Comparison of ENCODE assay signal across 17 cellular contexts in genomic region chr6:30144821-30145220, GRCh38. TPM values are rescaled to one million over a fixed set of nuclear protein-coding genes. Genes with fewer than 3 reads are reported as not detected.
DNase-seq lines count a peak whose midpoint lies in the region; ATAC-seq, FAIRE-seq and TF ChIP-seq lines count a peak whose summit lies in the region.
"Had no signal": no experiment of that assay in that cellular context is flagged by ENCODE, and none has a peak within 500 bp of the region (broad histone marks: within the 10 kb centered on the region; RNA-seq: fewer than 3 reads in every experiment).

No MANE protein-coding gene starts in this region.

- TF ChIP-seq RAD21 in K562 (CRISPR knock-in tag; conservative IDR thresholded peaks at IDR 0.05 in 1 of 2, IDR thresholded peaks at IDR 0.05 in 1 of 2), result no peak

- FAIRE-seq in K562 (lab: Jason Lieb, UNC), result no peak
- FAIRE-seq: A204.1, GM12892, GM18507 had no signal

- TF ChIP-seq CTCF in K562 (IDR thresholded peaks at IDR 0.05 in 2 of 3, conservative IDR thresholded peaks at IDR 0.05 in 1 of 3; ENCODE audit: insufficient read depth in 2 of 3, low read depth in 1 of 3, low read length in 3 of 3), result no peak
- TF ChIP-seq CTCF in mucosa of descending colon (IDR thresholded peaks at IDR 0.05), result no peak
- TF ChIP-seq CTCF in HFFc6 (IDR thresholded peaks at IDR 0.05), result no peak

- H3K9me3 ChIP-seq in K562 (replicated peaks; ENCODE audit: control insufficient read depth, insufficient read depth, low read depth, low read length) (no peaks in the 10 kb centered on the region), mucosa of descending colon (no peaks in the 10 kb centered on the region)
- H3K9me3 ChIP-seq: BLaER1 had no signal

- 2% methylated on average over 6 of the region's 6 CpGs for WGBS in K562 (ENCODE audit: insufficient coverage, low coverage, missing lambda C conversion rate)

- H3K4me3 ChIP-seq in K562, result no peak overlapping the region
- H3K4me3 ChIP-seq in mucosa of descending colon, result no peak overlapping the region
- H3K4me3 ChIP-seq: BLaER1 had no signal

- BruUV-seq in K562 (replicated peaks; lab: Mats Ljungman, UMichigan), result no TSS peak

- TF ChIP-seq POLR2A in K562 (conservative IDR thresholded peaks at IDR 0.05), result no peak

- H4K20me1 ChIP-seq in K562 (replicated peaks; ENCODE audit: control insufficient read depth, insufficient read depth, low read length), result no peaks in the 10 kb centered on the region
- H4K20me1 ChIP-seq: BLaER1 had no signal

- H3K9me1 ChIP-seq in K562 (ENCODE audit: control insufficient read depth, insufficient read depth, low read length), result no peaks in the 10 kb centered on the region

- no peak overlapping the region for H3K27ac Mint-ChIP-seq in HFFc6
- H3K27ac Mint-ChIP-seq: CD14-positive monocyte; CD4-positive, alpha-beta memory T cell had no signal

- peaks cover 5 to 30% of the 10 kb centered on the region in 2 experiments for H3K27me3 ChIP-seq in K562 (ENCODE audit: control insufficient read depth in 2 of 2, insufficient read depth in 2 of 2, low read length in 2 of 2)
- H3K27me3 ChIP-seq: BLaER1 had no signal

- peaks cover 38% of the 10 kb centered on the region for H3K27me3 Mint-ChIP-seq in HFFc6 (ENCODE audit: insufficient read depth)

- no peaks in the 10 kb centered on the region for H3K79me2 ChIP-seq in K562 (ENCODE audit: control insufficient read depth, insufficient read depth, low read length)

- DNase-seq in K562 (ENCODE audit: extremely low read depth in 1 of 4, low spot score in 3 of 4) (no peak), mucosa of descending colon (no peak), ACHN (no peak), HFFc6 (no peak)
- DNase-seq: CD4-positive, alpha-beta memory T cell; DMS153; DMS79; GDM1; GOT3; H9 had no signal

- H3K36me3 ChIP-seq in K562 (ENCODE audit: control insufficient read depth, insufficient read depth, low read length), result no peaks in the 10 kb centered on the region
- no peaks in the 10 kb centered on the region for H3K36me3 ChIP-seq in mucosa of descending colon (ENCODE audit: low read depth)
- H3K36me3 ChIP-seq: BLaER1 had no signal

- no peaks in the 10 kb centered on the region for H3K36me3 Mint-ChIP-seq in HFFc6 (ENCODE audit: low read depth)
- H3K36me3 Mint-ChIP-seq: CD14-positive monocyte; CD4-positive, alpha-beta memory T cell had no signal

- no peaks in the 10 kb centered on the region for H3K4me1 Mint-ChIP-seq in HFFc6 (ENCODE audit: low read depth)
- H3K4me1 Mint-ChIP-seq: CD4-positive, alpha-beta memory T cell had no signal

- H3K4me3 Mint-ChIP-seq in HFFc6, result no peak overlapping the region
- H3K4me3 Mint-ChIP-seq: CD4-positive, alpha-beta memory T cell; H9 had no signal

- ATAC-seq in K562, result no peak
- ATAC-seq in mucosa of descending colon, result peak; percentile 66

- intact Hi-C loops in K562 (cut with micrococcal nuclease), result no loop called here
- intact Hi-C loops in mucosa of descending colon (cut with DNase I, micrococcal nuclease), result no loop called here

- H3K4me2 ChIP-seq in K562 (ENCODE audit: insufficient read depth, low read length), result no peak overlapping the region
- H3K4me2 ChIP-seq: BLaER1 had no signal

- peak overlapping the region; percentile 21; the same call in 1 of the 2 replicates for H2AFZ ChIP-seq in K562 (ENCODE audit: low read depth, low read length)

- CTCF ChIA-PET in K562 (lab: Yijun Ruan, JAX; ENCODE audit: low intra/inter-chr PET ratio), result no interaction called here

- no peak for TF ChIP-seq EP300 in K562 (IDR thresholded peaks at IDR 0.05; ENCODE audit: low read length)

- no peak overlapping the region for H3K27ac ChIP-seq in K562 (ENCODE audit: extremely low read depth, low read depth, low read length)
- H3K27ac ChIP-seq: BLaER1 had no signal

- no peaks in the 10 kb centered on the region for H3K4me1 ChIP-seq in K562 (replicated peaks in 1 of 2; ENCODE audit: control insufficient read depth in 2 of 2, insufficient read depth in 2 of 2, low read length in 2 of 2)
- H3K4me1 ChIP-seq in mucosa of descending colon (ENCODE audit: low read depth), result peaks cover 14% of the 10 kb centered on the region

- no peaks in the 10 kb centered on the region for H3K9me3 Mint-ChIP-seq in HFFc6
- H3K9me3 Mint-ChIP-seq: H9 had no signal

- in situ Hi-C loops in K562 (cut with MboI), result no loop called here
- in situ Hi-C loops in ACHN (cut with HindIII; ENCODE audit: low pct_ligation_motif_present, low pct_unique_long_range_greater_than_20kb, low sequenced_read_pairs), result no loop called here

- no peak overlapping the region for H3K9ac ChIP-seq in K562 (ENCODE audit: insufficient read depth in 1 of 2, low read depth in 2 of 2, low read length in 2 of 2)
- H3K9ac ChIP-seq: BLaER1 had no signal

- POLR2A ChIA-PET in K562 (lab: Yijun Ruan, JAX), result interaction anchor here (0.5 kb wide), 1 partner anchor 472 kb away, joined by 3 read pairs; no protein-coding TSS in a partner anchor

RNA-seq across cellular contexts. Expression of gene TRIM40, which starts 8.9 kb away (rescaled TPM):
- not detected in 2 replicates for total RNA-seq in K562 (2011; cell fraction: chromatin; rRNA removed; ENCODE audit: low replicate concordance)
- total RNA-seq in K562 (2011; cell fraction: nucleolus; rRNA removed), result not detected in 2 replicates
- total RNA-seq in K562 (2011; cell fraction: nucleoplasm; rRNA removed), result not detected in 2 replicates
- total RNA-seq in K562 (2014; rRNA removed), result not detected in 2 replicates
- not detected in 2 replicates for total RNA-seq in K562 (2014; rRNA removed; fragmentation: Illumina TruSeq; extraction: Trizol)
- not detected in 2 replicates for total RNA-seq in K562 (2015; rRNA removed; fragmentation: Illumina TruSeq; extraction: Trizol)
- not detected in 2 replicates for total RNA-seq in K562 (2021)
- not detected in 2 replicates for polyA plus RNA-seq in K562 (2011; rRNA removed)
- not detected in 2 replicates for polyA plus RNA-seq in K562 (2011; cell fraction: cytosol; rRNA removed)
- 0.10 TPM in 1 of 2 replicates, not detected in the other for polyA plus RNA-seq in K562 (2011; cell fraction: nucleus; rRNA removed)
- 0.10 TPM in 1 of 2 replicates, not detected in the other for polyA plus RNA-seq in K562 (2012)
- not detected in 2 replicates for polyA plus RNA-seq in K562 (2014; fragmentation: Illumina TruSeq; extraction: Trizol)
- under 1 TPM in 1 of 2 experiments, not detected in 1; 0.04 TPM for polyA plus RNA-seq in K562 (2014; fragmentation: Nextera tagmentation; extraction: Ambion mirVana)
- polyA plus RNA-seq in K562 (2014; rRNA removed), result 0.08 TPM in 1 of 2 replicates, not detected in the other
- not detected in 2 replicates for polyA minus RNA-seq in K562 (2011; rRNA and poly(A)+ RNA removed)
- polyA minus RNA-seq in K562 (2011; cell fraction: cytosol; rRNA and poly(A)+ RNA removed), result not detected in 2 replicates
- polyA minus RNA-seq in K562 (2011; cell fraction: nucleus; rRNA and poly(A)+ RNA removed), result not detected in 2 replicates
- 10 to 100 TPM; 19.8 to 37.3 (median 33.4) TPM for total RNA-seq in mucosa of descending colon
- not detected for total RNA-seq in HFFc6 (2021; fragmentation: NEBNext Ultra II Directional; extraction: Animal tissue kit (Norgen Biotek cat#: 25700))
- total RNA-seq: CD4-positive, alpha-beta memory T cell; Daoy; H9; HT-29 had no signal
- polyA plus RNA-seq: CD14-positive monocyte; CD4-positive, alpha-beta memory T cell had no signal

RNA-seq across cellular contexts. Expression of gene TRIM10, which starts 16.2 kb away (rescaled TPM):
- total RNA-seq in K562 (2011; cell fraction: chromatin; rRNA removed; ENCODE audit: low replicate concordance), result 0.07 TPM in 1 of 2 replicates, not detected in the other
- total RNA-seq in K562 (2011; cell fraction: nucleolus; rRNA removed), result not detected in 2 replicates
- total RNA-seq in K562 (2011; cell fraction: nucleoplasm; rRNA removed), result 0.15 TPM in 1 of 2 replicates, not detected in the other
- total RNA-seq in K562 (2014; rRNA removed) (0.36 and 0.61 TPM in 2 replicates), K562 (2014; rRNA removed; fragmentation: Illumina TruSeq; extraction: Trizol) (0.65 and 0.73 TPM in 2 replicates), K562 (2015; rRNA removed; fragmentation: Illumina TruSeq; extraction: Trizol) (0.36 and 0.38 TPM in 2 replicates), K562 (2021) (0.58 and 0.86 TPM in 2 replicates), mucosa of descending colon (1 to 10 TPM; 3.9 to 7.8 (median 5.3) TPM)
- polyA plus RNA-seq in K562 (2011; rRNA removed) (0.26 and 0.31 TPM in 2 replicates), K562 (2014; fragmentation: Illumina TruSeq; extraction: Trizol) (0.74 and 0.83 TPM in 2 replicates), K562 (2014; fragmentation: Nextera tagmentation; extraction: Ambion mirVana) (under 1 TPM; 0.15 to 0.36 TPM), K562 (2014; rRNA removed) (0.90 and 1.00 TPM in 2 replicates)
- polyA plus RNA-seq in K562 (2011; cell fraction: cytosol; rRNA removed), result 0.09 and 0.19 TPM in 2 replicates
- 0.40 and 0.62 TPM in 2 replicates for polyA plus RNA-seq in K562 (2011; cell fraction: nucleus; rRNA removed)
- 0.55 and 0.68 TPM in 2 replicates for polyA plus RNA-seq in K562 (2012)
- polyA minus RNA-seq in K562 (2011; rRNA and poly(A)+ RNA removed), result 0.09 and 0.14 TPM in 2 replicates
- not detected in 2 replicates for polyA minus RNA-seq in K562 (2011; cell fraction: cytosol; rRNA and poly(A)+ RNA removed)
- 0.11 TPM in 1 of 2 replicates, not detected in the other for polyA minus RNA-seq in K562 (2011; cell fraction: nucleus; rRNA and poly(A)+ RNA removed)
- total RNA-seq in HFFc6 (2021; fragmentation: NEBNext Ultra II Directional; extraction: Animal tissue kit (Norgen Biotek cat#: 25700)), result not detected
- total RNA-seq: CD4-positive, alpha-beta memory T cell; Daoy had no signal
- polyA plus RNA-seq: CD14-positive monocyte; CD4-positive, alpha-beta memory T cell had no signal

RNA-seq across cellular contexts. Expression of gene TRIM15, which starts 18.5 kb away (rescaled TPM):
- 0.30 TPM in 1 of 2 replicates, not detected in the other for total RNA-seq in K562 (2011; cell fraction: chromatin; rRNA removed; ENCODE audit: low replicate concordance)
- total RNA-seq in K562 (2011; cell fraction: nucleolus; rRNA removed), result not detected in 2 replicates
- total RNA-seq in K562 (2011; cell fraction: nucleoplasm; rRNA removed), result not detected in 2 replicates
- total RNA-seq in K562 (2014; rRNA removed) (2.3 and 2.6 TPM in 2 replicates), K562 (2014; rRNA removed; fragmentation: Illumina TruSeq; extraction: Trizol) (0.80 and 0.91 TPM in 2 replicates), K562 (2015; rRNA removed; fragmentation: Illumina TruSeq; extraction: Trizol) (0.34 and 0.83 TPM in 2 replicates), K562 (2021) (1.2 TPM in 2 replicates), mucosa of descending colon (10 to 100 TPM; 37.2 to 73.2 (median 51.4) TPM)
- polyA plus RNA-seq in K562 (2011; rRNA removed) (0.21 and 0.65 TPM in 2 replicates), K562 (2014; fragmentation: Illumina TruSeq; extraction: Trizol) (0.70 and 1.2 TPM in 2 replicates), K562 (2014; fragmentation: Nextera tagmentation; extraction: Ambion mirVana) (under 1 TPM; 0.06 to 0.15 TPM), K562 (2014; rRNA removed) (2.2 and 2.9 TPM in 2 replicates)
- 0.09 and 0.13 TPM in 2 replicates for polyA plus RNA-seq in K562 (2011; cell fraction: cytosol; rRNA removed)
- 0.98 and 1.8 TPM in 2 replicates for polyA plus RNA-seq in K562 (2011; cell fraction: nucleus; rRNA removed)
- polyA plus RNA-seq in K562 (2012), result 0.99 and 1.2 TPM in 2 replicates
- polyA minus RNA-seq in K562 (2011; rRNA and poly(A)+ RNA removed), result 0.14 and 0.42 TPM in 2 replicates
- 1.6 TPM in 1 of 2 replicates, not detected in the other for polyA minus RNA-seq in K562 (2011; cell fraction: cytosol; rRNA and poly(A)+ RNA removed)
- 0.54 and 0.89 TPM in 2 replicates for polyA minus RNA-seq in K562 (2011; cell fraction: nucleus; rRNA and poly(A)+ RNA removed)
- total RNA-seq in HFFc6 (2021; fragmentation: NEBNext Ultra II Directional; extraction: Animal tissue kit (Norgen Biotek cat#: 25700)), result not detected
- total RNA-seq: CD4-positive, alpha-beta memory T cell had no signal
- polyA plus RNA-seq: CD14-positive monocyte; CD4-positive, alpha-beta memory T cell had no signal

RNA-seq across cellular contexts. Expression of gene TRIM31, which starts 31.9 kb away (rescaled TPM):
- total RNA-seq in K562 (2011; cell fraction: chromatin; rRNA removed; ENCODE audit: low replicate concordance), result not detected in 2 replicates
- total RNA-seq in K562 (2011; cell fraction: nucleolus; rRNA removed), result not detected in 2 replicates
- not detected in 2 replicates for total RNA-seq in K562 (2011; cell fraction: nucleoplasm; rRNA removed)
- total RNA-seq in K562 (2014; rRNA removed), result not detected in 2 replicates
- total RNA-seq in K562 (2014; rRNA removed; fragmentation: Illumina TruSeq; extraction: Trizol), result not detected in 2 replicates
- not detected in 2 replicates for total RNA-seq in K562 (2015; rRNA removed; fragmentation: Illumina TruSeq; extraction: Trizol)
- not detected in 2 replicates for total RNA-seq in K562 (2021)
- polyA plus RNA-seq in K562 (2011; rRNA removed), result not detected in 2 replicates
- polyA plus RNA-seq in K562 (2011; cell fraction: cytosol; rRNA removed), result not detected in 2 replicates
- polyA plus RNA-seq in K562 (2011; cell fraction: nucleus; rRNA removed), result not detected in 2 replicates
- not detected in 2 replicates for polyA plus RNA-seq in K562 (2012)
- polyA plus RNA-seq in K562 (2014; fragmentation: Illumina TruSeq; extraction: Trizol), result not detected in 2 replicates
- not detected for polyA plus RNA-seq in K562 (2014; fragmentation: Nextera tagmentation; extraction: Ambion mirVana)
- not detected in 2 replicates for polyA plus RNA-seq in K562 (2014; rRNA removed)
- polyA minus RNA-seq in K562 (2011; rRNA and poly(A)+ RNA removed), result not detected in 2 replicates
- polyA minus RNA-seq in K562 (2011; cell fraction: cytosol; rRNA and poly(A)+ RNA removed), result not detected in 2 replicates
- polyA minus RNA-seq in K562 (2011; cell fraction: nucleus; rRNA and poly(A)+ RNA removed), result not detected in 2 replicates
- 100 to 1,000 TPM; 121 to 202 (median 182) TPM for total RNA-seq in mucosa of descending colon
- not detected for total RNA-seq in HFFc6 (2021; fragmentation: NEBNext Ultra II Directional; extraction: Animal tissue kit (Norgen Biotek cat#: 25700))
- total RNA-seq: H9 had no signal
- polyA plus RNA-seq: CD14-positive monocyte had no signal

Comparison
In these comparisons a context has a peak if more than half of its experiments do, and no peak if none do; other contexts are left out.
1. RNA of gene TRIM40, which starts 8.9 kb away (total RNA-seq): 19.8 to 37.3 TPM in mucosa of descending colon; not detected in K562 and not detected in HFFc6; every median in the first group is over 10 times any median in the second.
2. RNA of gene TRIM15, which starts 18.5 kb away (total RNA-seq): 37.2 to 73.2 TPM in mucosa of descending colon; 0.30 to 2.6 TPM in K562 and not detected in HFFc6; every median in the first group is over 10 times any median in the second.